In genomic region chr1:170664828-170665617, GRCh38 we compare ENCODE assay signal across 8 cellular contexts. TPM values are rescaled to one million over a fixed set of nuclear protein-coding genes. Genes with fewer than 3 reads are reported as not detected.
DNase-seq lines count a peak whose midpoint lies in the region; ATAC-seq and TF ChIP-seq lines count a peak whose summit lies in the region.

No MANE protein-coding gene starts in this region.

- CTCF ChIA-PET in activated CD8-positive, alpha-beta memory T cell treated with anti-CD3 and anti-CD28 coated beads, Interleukin-2, amount 10 ng/mL, durations not matched to agents 7 days and 5 days (lab: Charles Lee) = no interaction called here

- peaks cover 2% of the 10 kb centered on the region for H3K36me3 Mint-ChIP-seq in activated CD8-positive, alpha-beta memory T cell treated with anti-CD3 and anti-CD28 coated beads, Interleukin-2, amount 10 ng/mL, durations not matched to agents 7 days and 5 days
- peaks cover 0 to 15% of the 10 kb centered on the region in 2 donors for H3K36me3 Mint-ChIP-seq in stimulated activated naive B cell treated with anti-CD40 and anti-IgM and Interleukin-4, amounts not matched to agents 10 μg/mL and 1 μg/mL and 100 μg/mL, for 72 hours
- H3K36me3 Mint-ChIP-seq in CD14-positive monocyte = peaks cover 2 to 19% of the 10 kb centered on the region in 2 donors

- peaks cover 43% of the 10 kb centered on the region for H3K4me1 ChIP-seq in adipocyte (ENCODE audit: control insufficient read depth, insufficient read depth, low read length)

- peak overlapping the region; percentile 99 for H3K9ac ChIP-seq in adipocyte (ENCODE audit: low read length)

- peaks cover 23% of the 10 kb centered on the region for H3K4me1 Mint-ChIP-seq in activated CD8-positive, alpha-beta memory T cell treated with anti-CD3 and anti-CD28 coated beads, Interleukin-2, amount 10 ng/mL, durations not matched to agents 7 days and 5 days
- peaks cover 25 to 43% of the 10 kb centered on the region in 2 donors for H3K4me1 Mint-ChIP-seq in stimulated activated naive B cell treated with anti-CD40 and anti-IgM and Interleukin-4, amounts not matched to agents 10 μg/mL and 1 μg/mL and 100 μg/mL, for 72 hours
- peaks cover 25% of the 10 kb centered on the region for H3K4me1 Mint-ChIP-seq in CD14-positive monocyte

- no peak for TF ChIP-seq POLR2A in erythroblast (IDR thresholded peaks at IDR 0.05; ENCODE audit: low read length)

- H3K27me3 ChIP-seq in adipocyte (replicated peaks; ENCODE audit: control insufficient read depth, insufficient read depth, low read length) = no peaks in the 10 kb centered on the region

- H3K27ac Mint-ChIP-seq in activated CD8-positive, alpha-beta memory T cell treated with anti-CD3 and anti-CD28 coated beads, Interleukin-2, amount 10 ng/mL, durations not matched to agents 7 days and 5 days = peak overlapping the region; percentile 24
- no peak overlapping the region for H3K27ac Mint-ChIP-seq in stimulated activated naive B cell treated with anti-CD40 and anti-IgM and Interleukin-4, amounts not matched to agents 10 μg/mL and 1 μg/mL and 100 μg/mL, for 72 hours
- H3K27ac Mint-ChIP-seq in CD14-positive monocyte = no peak overlapping the region

- TF ChIP-seq CTCF in CD14-positive monocyte (IDR thresholded peaks at IDR 0.05) = no peak

- intact Hi-C loops in CD14-positive monocyte (cut with micrococcal nuclease) = no loop called here

- no peaks in the 10 kb centered on the region for H3K9me3 ChIP-seq in adipocyte (ENCODE audit: control insufficient read depth, low read length)
- H3K9me3 ChIP-seq in iPS-18c (ENCODE audit: control insufficient read depth, insufficient read depth, low read length) = peaks cover 3% of the 10 kb centered on the region

- H3K36me3 ChIP-seq in adipocyte (ENCODE audit: control insufficient read depth, insufficient read depth, low read length, severe bottlenecking) = no peaks in the 10 kb centered on the region

- H3K27me3 Mint-ChIP-seq in activated CD8-positive, alpha-beta memory T cell treated with anti-CD3 and anti-CD28 coated beads, Interleukin-2, amount 10 ng/mL, durations not matched to agents 7 days and 5 days = peaks cover 92% of the 10 kb centered on the region
- H3K27me3 Mint-ChIP-seq in stimulated activated naive B cell treated with anti-CD40 and anti-IgM and Interleukin-4, amounts not matched to agents 10 μg/mL and 1 μg/mL and 100 μg/mL, for 72 hours = peaks cover 73 to 80% of the 10 kb centered on the region in 2 donors
- H3K27me3 Mint-ChIP-seq in CD14-positive monocyte (ENCODE audit: low read depth in 3 of 3) = peaks cover 97 to 99% (median 99%) of the 10 kb centered on the region in 3 donors

- no peaks in the 10 kb centered on the region for H3K9me3 Mint-ChIP-seq in activated CD8-positive, alpha-beta memory T cell treated with anti-CD3 and anti-CD28 coated beads, Interleukin-2, amount 10 ng/mL, durations not matched to agents 7 days and 5 days (ENCODE audit: low read depth)
- peaks cover 0 to 3% of the 10 kb centered on the region in 2 donors for H3K9me3 Mint-ChIP-seq in stimulated activated naive B cell treated with anti-CD40 and anti-IgM and Interleukin-4, amounts not matched to agents 10 μg/mL and 1 μg/mL and 100 μg/mL, for 72 hours
- peaks cover 2 to 56% (median 36%) of the 10 kb centered on the region in 7 donors for H3K9me3 Mint-ChIP-seq in CD14-positive monocyte

- peak overlapping the region; percentile 90 for H3K4me3 ChIP-seq in adipocyte (ENCODE audit: low read length)
- peak overlapping the region; percentile 55 for H3K4me3 ChIP-seq in iPS-18c (ENCODE audit: insufficient read depth, low read depth, low read length)

- no peak overlapping the region for H3K4me3 Mint-ChIP-seq in activated CD8-positive, alpha-beta memory T cell treated with anti-CD3 and anti-CD28 coated beads, Interleukin-2, amount 10 ng/mL, durations not matched to agents 7 days and 5 days
- H3K4me3 Mint-ChIP-seq in stimulated activated naive B cell treated with anti-CD40 and anti-IgM and Interleukin-4, amounts not matched to agents 10 μg/mL and 1 μg/mL and 100 μg/mL, for 72 hours = peak overlapping the region; percentile 25 to 75
- H3K4me3 Mint-ChIP-seq in CD14-positive monocyte = peak overlapping the region in 1 of 2 donors; percentile 75

- DNase-seq in activated CD8-positive, alpha-beta memory T cell treated with anti-CD3 and anti-CD28 coated beads, Interleukin-2, amount 10 ng/mL, durations not matched to agents 7 days and 5 days = no peak
- no peak for DNase-seq in activated CD8-positive, alpha-beta memory T cell treated with anti-CD3 and anti-CD28 coated beads for 24 hours
- DNase-seq in adipocyte (ENCODE audit: low read depth) = peak; percentile 58
- no peak for DNase-seq in stimulated activated naive B cell treated with anti-CD40 and anti-IgM and Interleukin-4, amounts not matched to agents 10 μg/mL and 1 μg/mL and 100 μg/mL, for 72 hours
- no peak for DNase-seq in CD14-positive monocyte (ENCODE audit: low spot score)
- DNase-seq in erythroblast (lab: John Stamatoyannopoulos, UW) = no peak

- ATAC-seq in activated CD8-positive, alpha-beta memory T cell treated with anti-CD3 and anti-CD28 coated beads, Interleukin-2, amount 10 ng/mL, durations not matched to agents 7 days and 5 days = no peak
- ATAC-seq in stimulated activated naive B cell treated with anti-CD40 and anti-IgM and Interleukin-4, amounts not matched to agents 10 μg/mL and 1 μg/mL and 100 μg/mL, for 72 hours (replicated peaks) = peak; percentile 19 to 34
- ATAC-seq in GM21390 (IDR thresholded peaks at IDR 0.05; ENCODE audit: unreplicated experiment) = no peak

RNA-seq across cellular contexts. Expression of gene PRRX1, which starts 1.1 kb away (rescaled TPM):
- not detected for total RNA-seq in activated CD8-positive, alpha-beta memory T cell treated with anti-CD3 and anti-CD28 coated beads, Interleukin-2, amount 10 ng/mL, durations not matched to agents 7 days and 5 days
- polyA plus RNA-seq in CD14-positive monocyte = not detected

Comparison
In these comparisons a context has a peak if more than half of its experiments do, and no peak if none do; other contexts are left out.
1. ATAC-seq: peak in stimulated activated naive B cell treated with anti-CD40 and anti-IgM and Interleukin-4, amounts not matched to agents 10 μg/mL and 1 μg/mL and 100 μg/mL, for 72 hours (2 of 2); none in activated CD8-positive, alpha-beta memory T cell treated with anti-CD3 and anti-CD28 coated beads, Interleukin-2, amount 10 ng/mL, durations not matched to agents 7 days and 5 days (single experiment) and GM21390 (single experiment).